In the genomic region with DNA sequence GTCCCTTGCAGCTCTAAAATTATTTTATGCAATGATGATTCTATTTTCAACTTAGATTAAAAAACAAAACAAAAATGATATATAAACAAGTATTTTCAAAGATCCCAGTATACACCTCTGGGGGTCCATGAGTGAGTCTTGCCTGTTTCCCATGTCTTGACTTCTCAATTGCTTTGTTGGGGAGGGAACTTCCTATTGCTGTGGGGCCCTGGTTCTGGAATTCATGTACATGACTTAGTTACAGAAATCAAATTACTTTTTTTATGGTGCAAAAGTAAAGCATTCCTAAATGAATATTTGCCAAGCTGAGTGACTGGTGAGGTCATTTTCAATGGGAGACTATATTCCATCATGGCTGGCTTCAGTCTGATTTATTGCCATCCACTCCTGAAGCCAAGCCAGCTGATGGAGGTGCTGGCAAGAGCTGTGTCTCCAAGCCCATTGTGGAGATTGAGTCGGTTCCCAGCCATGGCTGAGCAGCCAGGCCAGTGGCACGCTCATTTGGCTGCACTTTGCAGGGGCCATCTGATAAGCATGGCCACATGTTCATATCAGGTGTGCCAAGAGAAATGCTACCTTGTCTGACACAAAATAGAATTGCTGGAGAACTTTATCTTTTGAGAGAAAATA, we compare ENCODE assay signal across 22 cellular contexts. TPM values are rescaled to one million over a fixed set of nuclear protein-coding genes. Genes with fewer than 3 reads are reported as not detected.
DNase-seq lines count a peak whose midpoint lies in the region; ATAC-seq and TF ChIP-seq lines count a peak whose summit lies in the region.
"Had no signal": no experiment of that assay in that cellular context is flagged by ENCODE, and none has a peak within 500 bp of the region (broad histone marks: within the 10 kb centered on the region; RNA-seq: fewer than 3 reads in every experiment).

No MANE protein-coding gene starts in this region.

- no peak overlapping the region for H3K4me3 Mint-ChIP-seq in stimulated activated naive B cell treated with anti-CD40 and anti-IgM and Interleukin-4, amounts not matched to agents 10 μg/mL and 1 μg/mL and 100 μg/mL, for 72 hours
- H3K4me3 Mint-ChIP-seq in CD8-positive, alpha-beta T cell = no peak overlapping the region
- H3K4me3 Mint-ChIP-seq: effector memory CD8-positive, alpha-beta T cell; stimulated activated naive CD8-positive, alpha-beta T cell treated with anti-CD3 and anti-CD28 coated beads, Interleukin-15, Interleukin-2, amounts not matched to agents 100 ng/mL and 50 ng/mL, for 24 hours; T-helper 1 cell treated with Interleukin-12 subunit alpha and Interleukin-12 subunit beta and Interleukin-4 antibody, amounts not matched to agents 30 μg/mL and 1 μg/mL, for 36 hours had no signal

- no peak overlapping the region for H3K27ac ChIP-seq in CD8-positive, alpha-beta T cell (ENCODE audit: low read depth, low read length)
- H3K27ac ChIP-seq in ovary = no peak overlapping the region
- H3K27ac ChIP-seq: 22Rv1, upper lobe of left lung had no signal

- H3K4me1 ChIP-seq in CD8-positive, alpha-beta T cell (ENCODE audit: insufficient read depth, low read length) = peaks cover 8% of the 10 kb centered on the region
- H3K4me1 ChIP-seq in ovary (ENCODE audit: insufficient read depth) = peaks cover 6% of the 10 kb centered on the region

- peaks cover 2% of the 10 kb centered on the region; the same call in 1 of the 2 replicates for H3K9me3 ChIP-seq in MG63
- H3K9me3 ChIP-seq in CD8-positive, alpha-beta T cell (ENCODE audit: low read length) = no peaks in the 10 kb centered on the region
- H3K9me3 ChIP-seq in ovary = no peaks in the 10 kb centered on the region
- H3K9me3 ChIP-seq: upper lobe of left lung had no signal

- no peaks in the 10 kb centered on the region for H3K27me3 Mint-ChIP-seq in stimulated activated naive B cell treated with anti-CD40 and anti-IgM and Interleukin-4, amounts not matched to agents 10 μg/mL and 1 μg/mL and 100 μg/mL, for 72 hours
- no peaks in the 10 kb centered on the region for H3K27me3 Mint-ChIP-seq in CD8-positive, alpha-beta T cell (ENCODE audit: low read depth)
- H3K27me3 Mint-ChIP-seq: effector memory CD8-positive, alpha-beta T cell; stimulated activated naive CD8-positive, alpha-beta T cell treated with anti-CD3 and anti-CD28 coated beads, Interleukin-15, Interleukin-2, amounts not matched to agents 100 ng/mL and 50 ng/mL, for 24 hours had no signal

- CTCF ChIA-PET in CD8-positive, alpha-beta T cell (lab: Charles Lee) = interaction anchor here (1.2 kb wide), 2 partner anchors 66 to 190 kb away, joined by 3 read pairs; no protein-coding TSS in a partner anchor

- 79 to 88% (median 82%) methylated on average over 2 of the region's 2 CpGs for WGBS in ovary, 3 donors

- peaks cover 4% of the 10 kb centered on the region; the same call in 1 of the 2 replicates for H3K36me3 ChIP-seq in MG63
- H3K36me3 ChIP-seq in CD8-positive, alpha-beta T cell (ENCODE audit: insufficient read depth, low read length) = no peaks in the 10 kb centered on the region
- H3K36me3 ChIP-seq in ovary = no peaks in the 10 kb centered on the region
- H3K36me3 ChIP-seq: upper lobe of left lung had no signal

- H3K4me1 Mint-ChIP-seq in stimulated activated naive B cell treated with anti-CD40 and anti-IgM and Interleukin-4, amounts not matched to agents 10 μg/mL and 1 μg/mL and 100 μg/mL, for 72 hours = peaks cover 50 to 87% of the 10 kb centered on the region in 2 donors
- peaks cover 78% of the 10 kb centered on the region for H3K4me1 Mint-ChIP-seq in CD8-positive, alpha-beta T cell (ENCODE audit: low read depth)

- TF ChIP-seq POLR2A in ovary (IDR thresholded peaks at IDR 0.05) = no peak

- peak; percentile 15 for DNase-seq in DMS 273 (lab: John Stamatoyannopoulos, UW; ENCODE audit: unreplicated experiment)
- no peak for DNase-seq in DMS 273 treated with DMSO at 0.1 percent for 48 hours (lab: John Stamatoyannopoulos, UW)
- peak; percentile 17 for DNase-seq in MG63
- peak; percentile 78 for DNase-seq in cerebellar cortex (ENCODE audit: low spot score)
- DNase-seq in stimulated activated naive B cell treated with anti-CD40 and anti-IgM and Interleukin-4, amounts not matched to agents 10 μg/mL and 1 μg/mL and 100 μg/mL, for 72 hours = no peak
- no peak for DNase-seq in CD8-positive, alpha-beta T cell
- no peak for DNase-seq in NCI-H1417 (lab: John Stamatoyannopoulos, UW)
- no peak for DNase-seq in ovary
- DNase-seq: activated CD4-positive, alpha-beta T cell treated with anti-CD3 and anti-CD28 coated beads, Interleukin-2, amount 50 U/mL, for 48 hours; activated naive CD4-positive, alpha-beta T cell; effector memory CD8-positive, alpha-beta T cell; glutamatergic neuron; MV-4-11; NCI-H1930; NCI-H510A; SHP77 treated with DMSO at 0.1 percent for 48 hours; stimulated activated CD4-positive, alpha-beta T cell treated with anti-CD3 and anti-CD28 coated beads, Interleukin-1b, Interleukin-23, amount 100 ng/mL, for 48 hours; upper lobe of left lung had no signal

- H3K27me3 ChIP-seq in MG63 (no peaks in the 10 kb centered on the region), ovary (no peaks in the 10 kb centered on the region)
- no peaks in the 10 kb centered on the region for H3K27me3 ChIP-seq in CD8-positive, alpha-beta T cell (ENCODE audit: insufficient read depth, low read length)
- H3K27me3 ChIP-seq: upper lobe of left lung had no signal

- ATAC-seq in stimulated activated naive B cell treated with anti-CD40 and anti-IgM and Interleukin-4, amounts not matched to agents 10 μg/mL and 1 μg/mL and 100 μg/mL, for 72 hours (replicated peaks) = no peak
- no peak for ATAC-seq in CD8-positive, alpha-beta T cell
- ATAC-seq: effector memory CD8-positive, alpha-beta T cell had no signal

- POLR2A ChIA-PET in CD8-positive, alpha-beta T cell (lab: Charles Lee) = interaction anchor here (0.6 kb wide), 1 partner anchor 1417 kb away, joined by 3 read pairs; no protein-coding TSS in a partner anchor

- TF ChIP-seq CTCF in CD8-positive, alpha-beta T cell (IDR thresholded peaks at IDR 0.05) = no peak
- no peak for TF ChIP-seq CTCF in ovary (IDR thresholded peaks at IDR 0.05)

- no peak for TF ChIP-seq EP300 in ovary (IDR thresholded peaks at IDR 0.05)

- H3K9me3 Mint-ChIP-seq in stimulated activated naive B cell treated with anti-CD40 and anti-IgM and Interleukin-4, amounts not matched to agents 10 μg/mL and 1 μg/mL and 100 μg/mL, for 72 hours = peaks cover 2 to 3% of the 10 kb centered on the region in 2 donors
- peaks cover 6% of the 10 kb centered on the region for H3K9me3 Mint-ChIP-seq in CD8-positive, alpha-beta T cell

- intact Hi-C loops in CD8-positive, alpha-beta T cell (cut with DNase I, micrococcal nuclease) = no loop called here
- intact Hi-C loops in ovary (cut with DNase I) = no loop called here

- peaks cover 20 to 33% of the 10 kb centered on the region in 2 donors for H3K36me3 Mint-ChIP-seq in stimulated activated naive B cell treated with anti-CD40 and anti-IgM and Interleukin-4, amounts not matched to agents 10 μg/mL and 1 μg/mL and 100 μg/mL, for 72 hours
- peaks cover 7% of the 10 kb centered on the region for H3K36me3 Mint-ChIP-seq in CD8-positive, alpha-beta T cell

- no peak overlapping the region for H3K4me3 ChIP-seq in MG63
- no peak overlapping the region for H3K4me3 ChIP-seq in CD8-positive, alpha-beta T cell (ENCODE audit: low read depth, low read length)
- H3K4me3 ChIP-seq in ovary = no peak overlapping the region
- H3K4me3 ChIP-seq: lung, upper lobe of left lung had no signal

- peak overlapping the region; percentile 37 for H3K27ac Mint-ChIP-seq in stimulated activated naive B cell treated with anti-CD40 and anti-IgM and Interleukin-4, amounts not matched to agents 10 μg/mL and 1 μg/mL and 100 μg/mL, for 72 hours
- no peak overlapping the region for H3K27ac Mint-ChIP-seq in CD8-positive, alpha-beta T cell
- H3K27ac Mint-ChIP-seq: stimulated activated naive CD8-positive, alpha-beta T cell treated with anti-CD3 and anti-CD28 coated beads, Interleukin-15, Interleukin-2, amounts not matched to agents 100 ng/mL and 50 ng/mL, for 24 hours; T-helper 1 cell treated with Interleukin-12 subunit alpha and Interleukin-12 subunit beta and Interleukin-4 antibody, amounts not matched to agents 30 μg/mL and 1 μg/mL, for 36 hours had no signal

RNA-seq across cellular contexts. Expression of a gene that starts 56.7 kb away (rescaled TPM):
- 7.8 and 11.5 TPM in 2 replicates for total RNA-seq in MG63 (2014; rRNA removed; shearing (Covaris generic); ENCODE audit: low replicate concordance)
- 10 to 100 TPM; 49.6 to 52.9 TPM for total RNA-seq in CD8-positive, alpha-beta T cell
- 10 to 100 TPM; 23.5 to 47.6 (median 32.4) TPM for total RNA-seq in ovary
- polyA plus RNA-seq in ovary = 10 to 100 TPM; 11.3 to 61.2 TPM

Comparison
In these comparisons a context has a peak if more than half of its experiments do, and no peak if none do; other contexts are left out.
1. DNase-seq: peak in DMS 273 (single experiment), MG63 (single experiment) and cerebellar cortex (single experiment); none in DMS 273 treated with DMSO at 0.1 percent for 48 hours (single experiment), stimulated activated naive B cell treated with anti-CD40 and anti-IgM and Interleukin-4, amounts not matched to agents 10 μg/mL and 1 μg/mL and 100 μg/mL, for 72 hours (single experiment), CD8-positive, alpha-beta T cell (0 of 7), NCI-H1417 (0 of 3) and ovary (0 of 5).